In the genomic region with DNA sequence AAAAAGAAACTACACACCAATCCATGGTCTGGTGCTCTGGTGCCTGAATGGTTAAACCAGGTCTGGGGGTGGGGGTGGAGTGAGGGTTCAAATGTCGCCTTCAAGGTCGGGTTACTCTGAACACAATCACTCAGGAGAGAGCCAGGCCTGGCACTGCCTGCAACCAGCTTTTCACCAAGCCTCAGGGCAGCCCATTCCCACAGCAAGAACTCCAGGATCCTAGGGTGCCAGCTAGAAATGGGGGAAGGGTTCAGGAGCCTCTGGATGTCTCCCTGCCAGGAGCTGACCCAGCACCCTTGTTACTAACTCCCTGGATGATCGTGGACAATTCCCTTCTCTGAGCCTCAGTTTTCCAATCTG, we compare ENCODE assay signal across 12 cellular contexts. TPM values are rescaled to one million over a fixed set of nuclear protein-coding genes. Genes with fewer than 3 reads are reported as not detected.
DNase-seq lines count a peak whose midpoint lies in the region; ATAC-seq, FAIRE-seq and TF ChIP-seq lines count a peak whose summit lies in the region.
"Had no signal": no experiment of that assay in that cellular context is flagged by ENCODE, and none has a peak within 500 bp of the region (broad histone marks: within the 10 kb centered on the region; RNA-seq: fewer than 3 reads in every experiment).

No MANE protein-coding gene starts in this region.

- H3K27me3 ChIP-seq in ACC112 (ENCODE audit: insufficient read depth, low read length) (no peaks in the 10 kb centered on the region), Peyer's patch (no peaks in the 10 kb centered on the region), foreskin keratinocyte (no peaks in the 10 kb centered on the region), osteoblast (ENCODE audit: insufficient read depth, low read length) (no peaks in the 10 kb centered on the region)

- H3K27ac ChIP-seq in ACC112 (ENCODE audit: low read depth, low read length), result peak overlapping the region; percentile 85
- peak overlapping the region in 3 of 4 donors; percentile 82 to 96 (median 92) for H3K27ac ChIP-seq in Peyer's patch
- H3K27ac ChIP-seq in foreskin keratinocyte, result peak overlapping the region; percentile 26
- H3K27ac ChIP-seq in osteoblast (ENCODE audit: low read depth, low read length), result peak overlapping the region; percentile 100

- no peak for TF ChIP-seq POLR2A in Peyer's patch (IDR thresholded peaks at IDR 0.05)
- TF ChIP-seq POLR2A in GM12892 (IDR thresholded peaks at IDR 0.05; ENCODE audit: low read depth, low read length), result no peak

- TF ChIP-seq CTCF in Peyer's patch (IDR thresholded peaks at IDR 0.05) (no peak), foreskin keratinocyte (conservative IDR thresholded peaks at IDR 0.05) (no peak), osteoblast (IDR thresholded peaks at IDR 0.05; ENCODE audit: extremely low read depth, low read depth, low read length) (no peak)

- H3K4me3 ChIP-seq in ACC112 (ENCODE audit: low read depth, low read length) (peak overlapping the region; percentile 58), Peyer's patch (peak overlapping the region in 2 of 4 donors; percentile 73 to 90), osteoblast (ENCODE audit: insufficient read depth, low read length) (peak overlapping the region; percentile 50)

- H4K20me1 ChIP-seq in osteoblast (ENCODE audit: insufficient read depth, low read length), result peaks cover 44% of the 10 kb centered on the region

- DNase-seq in Peyer's patch (no peak), foreskin keratinocyte (no peak), osteoblast (ENCODE audit: insufficient read length, low spot score, missing footprints) (no peak), D341Med (ENCODE audit: low spot score) (no peak), GM12892 (ENCODE audit: insufficient read length) (no peak), hippocampal formation (lab: John Stamatoyannopoulos, UW) (no peak), AG08396 (ENCODE audit: low spot score) (no peak)
- DNase-seq: CD8-positive, alpha-beta T cell; NK-92 treated with Interleukin-12 subunit alpha and Interleukin-12 subunit beta, amount 100 ng/mL, for 24 hours had no signal

- H3K4me1 ChIP-seq in ACC112 (ENCODE audit: control insufficient read depth, insufficient read depth, low read length, unreplicated experiment) (peaks cover 92% of the 10 kb centered on the region), Peyer's patch (peaks cover 0 to 100% (median 17%) of the 10 kb centered on the region in 4 donors), foreskin keratinocyte (peaks cover 78% of the 10 kb centered on the region), osteoblast (ENCODE audit: insufficient read depth, low read length) (peaks cover 94% of the 10 kb centered on the region)

- no peak for FAIRE-seq in GM12892 (lab: Jason Lieb, UNC)
- FAIRE-seq: H54 had no signal

- H3K36me3 ChIP-seq in ACC112 (ENCODE audit: insufficient read depth, low read length) (peaks cover 12% of the 10 kb centered on the region; the same call in 1 of the 2 replicates), Peyer's patch (no peaks in the 10 kb centered on the region), osteoblast (ENCODE audit: insufficient read depth, low read length) (peaks cover 60% of the 10 kb centered on the region)

- no peak for ATAC-seq in foreskin keratinocyte
- ATAC-seq: CD8-positive, alpha-beta T cell had no signal

- H2AFZ ChIP-seq in ACC112 (ENCODE audit: low read length, unreplicated experiment) (no peak overlapping the region), osteoblast (ENCODE audit: low read length) (no peak overlapping the region)

- peaks cover 79% of the 10 kb centered on the region for H3K79me2 ChIP-seq in ACC112 (ENCODE audit: control insufficient read depth, insufficient read depth, low read length, unreplicated experiment)
- peaks cover 94% of the 10 kb centered on the region for H3K79me2 ChIP-seq in osteoblast (ENCODE audit: insufficient read depth, low read length)

- H3K4me2 ChIP-seq in osteoblast (ENCODE audit: insufficient read depth, low read length), result peak overlapping the region; percentile 91

- H3K9me3 ChIP-seq in Peyer's patch (no peaks in the 10 kb centered on the region), osteoblast (ENCODE audit: low read depth, low read length) (no peaks in the 10 kb centered on the region)

RNA-seq across cellular contexts. Expression of a gene that starts 6.7 kb away (rescaled TPM):
- 10 to 100 TPM; 21.5 to 49.7 (median 32.5) TPM for total RNA-seq in Peyer's patch
- total RNA-seq in foreskin keratinocyte, result 169 and 187 TPM in 2 replicates
- 136 and 143 TPM in 2 replicates for polyA plus RNA-seq in foreskin keratinocyte
- 182 and 267 TPM in 2 replicates for total RNA-seq in osteoblast
- polyA plus RNA-seq in GM12892 (2012; ENCODE audit: missing spikeins), result 3.3 TPM

RNA-seq across cellular contexts. Expression of a gene that starts 21.4 kb away (rescaled TPM):
- total RNA-seq in Peyer's patch (10 to 100 TPM; 23.1 to 62.2 (median 46.9) TPM), foreskin keratinocyte (18.0 and 18.7 TPM in 2 replicates), osteoblast (26.5 and 31.8 TPM in 2 replicates)
- 19.8 and 20.3 TPM in 2 replicates for polyA plus RNA-seq in foreskin keratinocyte
- polyA plus RNA-seq in GM12892 (2012; ENCODE audit: missing spikeins), result 5.2 TPM

RNA-seq across cellular contexts. Expression of a gene that starts 33.5 kb away (rescaled TPM):
- total RNA-seq in Peyer's patch, result not detected
- 0.10 TPM in 1 of 2 replicates, not detected in the other for total RNA-seq in foreskin keratinocyte
- 0.02 and 0.06 TPM in 2 replicates for polyA plus RNA-seq in foreskin keratinocyte
- total RNA-seq in osteoblast, result under 0.01 TPM in 1 of 2 replicates, not detected in the other
- not detected for polyA plus RNA-seq in GM12892 (2012; ENCODE audit: missing spikeins)
- total RNA-seq: CD8-positive, alpha-beta T cell; left colon had no signal

RNA-seq across cellular contexts. Expression of a gene that starts 34.9 kb away (rescaled TPM):
- not detected for total RNA-seq in Peyer's patch
- not detected in 2 replicates for total RNA-seq in foreskin keratinocyte
- polyA plus RNA-seq in foreskin keratinocyte, result not detected in 2 replicates
- not detected in 2 replicates for total RNA-seq in osteoblast
- not detected for polyA plus RNA-seq in GM12892 (2012; ENCODE audit: missing spikeins)
- total RNA-seq: CD8-positive, alpha-beta T cell; left colon had no signal

RNA-seq across cellular contexts. Expression of a gene that starts 36.6 kb away (rescaled TPM):
- total RNA-seq in Peyer's patch (not detected), foreskin keratinocyte (not detected in 2 replicates), osteoblast (not detected in 2 replicates)
- polyA plus RNA-seq in foreskin keratinocyte, result not detected in 2 replicates
- polyA plus RNA-seq in GM12892 (2012; ENCODE audit: missing spikeins), result 0.28 TPM

Comparison
In these comparisons a context has a peak if more than half of its experiments do, and no peak if none do; other contexts are left out.
1. H3K27ac ChIP-seq: peak in every context shown above with its lines; median percentile 100 in osteoblast; 92 in Peyer's patch; 85 in ACC112; 26 in foreskin keratinocyte.